Comparison of ENCODE assay signal across 20 cellular contexts in genomic region chr2:221134718-221135117, GRCh38.
"Had no signal": no experiment of that assay in that cellular context is flagged by ENCODE, and none has a peak within 500 bp of the region (broad histone marks: within the 10 kb centered on the region; RNA-seq: fewer than 3 reads in every experiment).

No MANE protein-coding gene starts in this region.

- H3K4me3 Mint-ChIP-seq: activated CD4-positive, alpha-beta memory T cell treated with anti-CD3 and anti-CD28 coated beads for 36 hours; activated naive CD8-positive, alpha-beta T cell treated with anti-CD3 and anti-CD28 coated beads for 36 hours; dendritic cell treated with granulocyte-macrophage colony-stimulating factor and Interleukin-4, amounts not matched to agents 40 ng/mL and 50 ng/mL, for 4 days; effector memory CD8-positive, alpha-beta T cell; nephron had no signal

- H3K27me3 Mint-ChIP-seq: activated CD4-positive, alpha-beta memory T cell treated with anti-CD3 and anti-CD28 coated beads for 36 hours; activated naive CD8-positive, alpha-beta T cell treated with anti-CD3 and anti-CD28 coated beads for 36 hours; dendritic cell treated with granulocyte-macrophage colony-stimulating factor and Interleukin-4, amounts not matched to agents 40 ng/mL and 50 ng/mL, for 4 days; effector memory CD8-positive, alpha-beta T cell had no signal

- H3K27ac ChIP-seq: epithelial cell of prostate, gastroesophageal sphincter, left ventricle myocardium inferior, prostate gland, right lobe of liver, spleen, suprapubic skin, upper lobe of left lung had no signal

- H3K9me3 Mint-ChIP-seq: activated naive CD8-positive, alpha-beta T cell treated with anti-CD3 and anti-CD28 coated beads for 36 hours; dendritic cell treated with granulocyte-macrophage colony-stimulating factor and Interleukin-4, amounts not matched to agents 40 ng/mL and 50 ng/mL, for 4 days; effector memory CD8-positive, alpha-beta T cell; nephron had no signal

- H3K9me3 ChIP-seq: gastroesophageal sphincter, left ventricle myocardium inferior, prostate gland, right lobe of liver, spleen, suprapubic skin, upper lobe of left lung had no signal

- H3K27me3 ChIP-seq: gastroesophageal sphincter, right lobe of liver, spleen, suprapubic skin, upper lobe of left lung had no signal

- H3K36me3 ChIP-seq: gastroesophageal sphincter, left ventricle myocardium inferior, prostate gland, right lobe of liver, spleen, suprapubic skin, upper lobe of left lung had no signal

- H3K4me1 Mint-ChIP-seq: activated naive CD8-positive, alpha-beta T cell treated with anti-CD3 and anti-CD28 coated beads for 36 hours; nephron had no signal

- H3K4me3 ChIP-seq: gastroesophageal sphincter, left ventricle myocardium inferior, prostate gland, right lobe of liver, spleen, suprapubic skin, upper lobe of left lung had no signal

- H3K36me3 Mint-ChIP-seq: activated CD4-positive, alpha-beta memory T cell treated with anti-CD3 and anti-CD28 coated beads for 36 hours; activated naive CD8-positive, alpha-beta T cell treated with anti-CD3 and anti-CD28 coated beads for 36 hours had no signal

- ATAC-seq: activated CD4-positive, CD25-positive, alpha-beta regulatory T cell treated with anti-CD3 and anti-CD28 coated beads, Interleukin-2, amount 50 U/mL, for 24 hours; effector memory CD8-positive, alpha-beta T cell; gastroesophageal sphincter; right lobe of liver had no signal

- H3K4me1 ChIP-seq: prostate gland, right lobe of liver, suprapubic skin, upper lobe of left lung had no signal

- H3K27ac Mint-ChIP-seq: activated CD4-positive, alpha-beta memory T cell treated with anti-CD3 and anti-CD28 coated beads for 36 hours; activated naive CD8-positive, alpha-beta T cell treated with anti-CD3 and anti-CD28 coated beads for 36 hours; dendritic cell treated with granulocyte-macrophage colony-stimulating factor and Interleukin-4, amounts not matched to agents 40 ng/mL and 50 ng/mL, for 4 days; effector memory CD8-positive, alpha-beta T cell; nephron had no signal

- DNase-seq: activated CD4-positive, alpha-beta memory T cell treated with anti-CD3 and anti-CD28 coated beads for 36 hours; activated gamma-delta T cell treated with Interleukin-2 at 50 U/mL for 16 hours; activated naive CD8-positive, alpha-beta T cell treated with anti-CD3 and anti-CD28 coated beads for 36 hours; activated T-cell treated with anti-CD3 and anti-CD28 coated beads, Interleukin-2, amount 50 U/mL, for 48 hours; cerebellar nuclear complex; effector memory CD8-positive, alpha-beta T cell; kidney; left ventricle myocardium inferior; mesendoderm; right lobe of liver; spleen; stimulated activated naive CD4-positive, alpha-beta T cell treated with Interleukin-2 at 50 U/mL for 16 hours; upper lobe of left lung had no signal
